23 cellular contexts compared by ENCODE assay signal in the genomic region with DNA sequence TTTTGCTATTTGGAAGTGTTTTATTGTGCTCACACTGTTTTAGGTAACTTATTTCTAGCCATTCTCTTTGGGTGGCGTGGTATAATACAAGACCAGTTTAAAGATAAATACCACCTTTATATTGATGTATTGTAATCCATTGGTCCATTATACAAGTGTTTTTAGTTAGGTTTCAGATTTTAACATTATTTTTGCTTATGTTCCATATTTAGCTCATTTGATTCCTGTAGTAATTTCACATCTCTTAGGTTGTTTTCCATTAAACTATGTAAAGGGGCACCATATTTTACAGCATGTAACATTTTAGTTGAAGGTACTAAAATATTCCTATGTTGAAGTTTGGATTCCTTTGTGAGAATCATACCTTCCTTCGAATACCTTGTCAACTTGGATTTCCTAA. TPM values are rescaled to one million over a fixed set of nuclear protein-coding genes. Genes with fewer than 3 reads are reported as not detected.
DNase-seq lines count a peak whose midpoint lies in the region; ATAC-seq, FAIRE-seq and TF ChIP-seq lines count a peak whose summit lies in the region.
"Had no signal": no experiment of that assay in that cellular context is flagged by ENCODE, and none has a peak within 500 bp of the region (broad histone marks: within the 10 kb centered on the region; RNA-seq: fewer than 3 reads in every experiment).

No MANE protein-coding gene starts in this region.

- H3K9me3 ChIP-seq in K562 (replicated peaks; ENCODE audit: control insufficient read depth, insufficient read depth, low read depth, low read length) (no peaks in the 10 kb centered on the region), pancreas (no peaks in the 10 kb centered on the region)
- H3K9me3 ChIP-seq: A549, Caco-2 had no signal

- H3K9me1 ChIP-seq in K562 (ENCODE audit: control insufficient read depth, insufficient read depth, low read length): no peaks in the 10 kb centered on the region

- no peak for TF ChIP-seq POLR2A in K562 (conservative IDR thresholded peaks at IDR 0.05)

- FAIRE-seq in K562 (lab: Jason Lieb, UNC): no peak
- FAIRE-seq in pancreas (lab: Jason Lieb, UNC): no peak
- FAIRE-seq: A549, G401.6, GM12891, GM19239 had no signal

- ATAC-seq in activated CD8-positive, alpha-beta T cell treated with anti-CD3 and anti-CD28 coated beads for 36 hours: no peak
- ATAC-seq in activated CD8-positive, alpha-beta T cell treated with anti-CD3 and anti-CD28 coated beads, Interleukin-2, amount 10 ng/mL, durations not matched to agents 7 days and 5 days: no peak
- ATAC-seq in activated T-cell treated with anti-CD3 and anti-CD28 coated beads, Interleukin-2, amount 50 U/mL, for 72 hours (replicated peaks in 1 of 2): no peak
- ATAC-seq in K562 (no peak), GM21737 (IDR thresholded peaks at IDR 0.05; ENCODE audit: unreplicated experiment) (no peak), pancreas (no peak)
- ATAC-seq in stimulated activated effector memory CD8-positive, alpha-beta T cell treated with anti-CD3 and anti-CD28 coated beads, Interleukin-12 subunit alpha, Interleukin-12 subunit beta, amount 100 ng/mL, for 72 hours: no peak
- ATAC-seq: A549; CD8-positive, alpha-beta T cell had no signal

- no TSS peak for BruUV-seq in K562 (replicated peaks; lab: Mats Ljungman, UMichigan)

- intact Hi-C loops in activated CD8-positive, alpha-beta T cell treated with anti-CD3 and anti-CD28 coated beads for 36 hours (cut with micrococcal nuclease): no loop called here
- intact Hi-C loops in K562 (cut with micrococcal nuclease): no loop called here
- intact Hi-C loops in pancreas (cut with DNase I): no loop called here

- peaks cover 3% of the 10 kb centered on the region; the same call in 1 of the 3 replicates for H3K79me2 ChIP-seq in K562 (ENCODE audit: control insufficient read depth, insufficient read depth, low read length)

- H3K4me3 ChIP-seq in K562 (no peak overlapping the region), pancreas (no peak overlapping the region)
- H3K4me3 ChIP-seq: A549; BLaER1 treated with 17β-estradiol and CSF1 and Interleukin-3, amounts not matched to agents 10 nM and 100 nM had no signal

- TF ChIP-seq RAD21 in K562 (CRISPR knock-in tag; conservative IDR thresholded peaks at IDR 0.05 in 1 of 2, IDR thresholded peaks at IDR 0.05 in 1 of 2): no peak

- H3K4me1 ChIP-seq in K562 (replicated peaks in 1 of 2; ENCODE audit: control insufficient read depth in 2 of 2, insufficient read depth in 2 of 2, low read length in 2 of 2): no peaks in the 10 kb centered on the region
- no peaks in the 10 kb centered on the region for H3K4me1 ChIP-seq in pancreas
- H3K4me1 ChIP-seq: A549; BLaER1 treated with 17β-estradiol and CSF1 and Interleukin-3, amounts not matched to agents 10 nM and 100 nM; Caco-2 had no signal

- 92% methylated on average over 2 of the region's 2 CpGs for WGBS in K562 (ENCODE audit: insufficient coverage, low coverage, missing lambda C conversion rate)
- 96 to 97% methylated on average over 2 of the region's 2 CpGs for WGBS in pancreas, 2 donors

- no peak for TF ChIP-seq EP300 in K562 (IDR thresholded peaks at IDR 0.05; ENCODE audit: low read length)

- H3K27me3 Mint-ChIP-seq in activated CD8-positive, alpha-beta T cell treated with anti-CD3 and anti-CD28 coated beads for 36 hours: no peaks in the 10 kb centered on the region
- H3K27me3 Mint-ChIP-seq in activated CD8-positive, alpha-beta T cell treated with anti-CD3 and anti-CD28 coated beads, Interleukin-2, amount 10 ng/mL, durations not matched to agents 7 days and 5 days (ENCODE audit: low read depth): no peaks in the 10 kb centered on the region
- H3K27me3 Mint-ChIP-seq in activated T-cell treated with anti-CD3 and anti-CD28 coated beads, Interleukin-2, amount 50 U/mL, for 72 hours (ENCODE audit: low read depth): no peaks in the 10 kb centered on the region
- H3K27me3 Mint-ChIP-seq: B cell; CD4-positive, alpha-beta T cell had no signal

- H3K36me3 ChIP-seq in K562 (ENCODE audit: control insufficient read depth, insufficient read depth, low read length) (peaks cover 76% of the 10 kb centered on the region; the same call in 2 of the 3 replicates), pancreas (peaks cover 0 to 6% (median 0%) of the 10 kb centered on the region in 3 donors)

- no peaks in the 10 kb centered on the region for H4K20me1 ChIP-seq in K562 (replicated peaks; ENCODE audit: control insufficient read depth, insufficient read depth, low read length)

- H3K4me2 ChIP-seq in K562 (ENCODE audit: insufficient read depth, low read length): no peak overlapping the region
- H3K4me2 ChIP-seq: A549; BLaER1 treated with 17β-estradiol and CSF1 and Interleukin-3, amounts not matched to agents 10 nM and 100 nM had no signal

- in situ Hi-C loops in K562 (cut with MboI): no loop called here

- H3K27ac Mint-ChIP-seq in activated CD8-positive, alpha-beta T cell treated with anti-CD3 and anti-CD28 coated beads for 36 hours: peak overlapping the region; percentile 26
- H3K27ac Mint-ChIP-seq in activated CD8-positive, alpha-beta T cell treated with anti-CD3 and anti-CD28 coated beads, Interleukin-2, amount 10 ng/mL, durations not matched to agents 7 days and 5 days: no peak overlapping the region
- H3K27ac Mint-ChIP-seq in activated T-cell treated with anti-CD3 and anti-CD28 coated beads, Interleukin-2, amount 50 U/mL, for 72 hours: peak overlapping the region; percentile 65
- peak overlapping the region; percentile 37 for H3K27ac Mint-ChIP-seq in stimulated activated effector memory CD8-positive, alpha-beta T cell treated with anti-CD3 and anti-CD28 coated beads, Interleukin-12 subunit alpha, Interleukin-12 subunit beta, amount 100 ng/mL, for 72 hours
- H3K27ac Mint-ChIP-seq: B cell; CD4-positive, alpha-beta T cell; CD8-positive, alpha-beta T cell had no signal

- no peak overlapping the region for H3K27ac ChIP-seq in K562 (ENCODE audit: extremely low read depth, low read depth, low read length)
- no peak overlapping the region for H3K27ac ChIP-seq in pancreas
- H3K27ac ChIP-seq: 22Rv1; A549; BLaER1 treated with 17β-estradiol and CSF1 and Interleukin-3, amounts not matched to agents 10 nM and 100 nM; C4-2B had no signal

- no peak overlapping the region for H3K9ac ChIP-seq in K562 (ENCODE audit: insufficient read depth in 1 of 2, low read depth in 2 of 2, low read length in 2 of 2)
- H3K9ac ChIP-seq: BLaER1 treated with 17β-estradiol and CSF1 and Interleukin-3, amounts not matched to agents 10 nM and 100 nM had no signal

- H3K4me3 Mint-ChIP-seq in activated CD8-positive, alpha-beta T cell treated with anti-CD3 and anti-CD28 coated beads for 36 hours: no peak overlapping the region
- H3K4me3 Mint-ChIP-seq in activated CD8-positive, alpha-beta T cell treated with anti-CD3 and anti-CD28 coated beads, Interleukin-2, amount 10 ng/mL, durations not matched to agents 7 days and 5 days: no peak overlapping the region
- H3K4me3 Mint-ChIP-seq in activated T-cell treated with anti-CD3 and anti-CD28 coated beads, Interleukin-2, amount 50 U/mL, for 72 hours: no peak overlapping the region
- H3K4me3 Mint-ChIP-seq in stimulated activated effector memory CD8-positive, alpha-beta T cell treated with anti-CD3 and anti-CD28 coated beads, Interleukin-12 subunit alpha, Interleukin-12 subunit beta, amount 100 ng/mL, for 72 hours: no peak overlapping the region
- H3K4me3 Mint-ChIP-seq: B cell; CD4-positive, alpha-beta T cell; CD8-positive, alpha-beta T cell had no signal

- H3K9me3 Mint-ChIP-seq in activated CD8-positive, alpha-beta T cell treated with anti-CD3 and anti-CD28 coated beads for 36 hours: no peaks in the 10 kb centered on the region
- no peaks in the 10 kb centered on the region for H3K9me3 Mint-ChIP-seq in activated CD8-positive, alpha-beta T cell treated with anti-CD3 and anti-CD28 coated beads, Interleukin-2, amount 10 ng/mL, durations not matched to agents 7 days and 5 days (ENCODE audit: insufficient read depth)
- no peaks in the 10 kb centered on the region for H3K9me3 Mint-ChIP-seq in activated T-cell treated with anti-CD3 and anti-CD28 coated beads, Interleukin-2, amount 50 U/mL, for 72 hours
- no peaks in the 10 kb centered on the region for H3K9me3 Mint-ChIP-seq in stimulated activated effector memory CD8-positive, alpha-beta T cell treated with anti-CD3 and anti-CD28 coated beads, Interleukin-12 subunit alpha, Interleukin-12 subunit beta, amount 100 ng/mL, for 72 hours
- H3K9me3 Mint-ChIP-seq: CD4-positive, alpha-beta T cell; CD8-positive, alpha-beta T cell had no signal

- H2AFZ ChIP-seq in K562 (ENCODE audit: low read depth, low read length): no peak overlapping the region

- no peak for DNase-seq in activated CD8-positive, alpha-beta T cell treated with anti-CD3 and anti-CD28 coated beads for 36 hours
- no peak for DNase-seq in activated CD8-positive, alpha-beta T cell treated with anti-CD3 and anti-CD28 coated beads, Interleukin-2, amount 10 ng/mL, durations not matched to agents 7 days and 5 days
- no peak for DNase-seq in activated T-cell treated with anti-CD3 and anti-CD28 coated beads, Interleukin-2, amount 50 U/mL, for 72 hours
- no peak for DNase-seq in activated T-cell treated with anti-CD3 and anti-CD28 coated beads, Interleukin-2, amount 50 U/mL, for 48 hours
- no peak for DNase-seq in K562 (ENCODE audit: extremely low read depth in 1 of 4, low spot score in 3 of 4)
- no peak for DNase-seq in stimulated activated effector memory CD8-positive, alpha-beta T cell treated with anti-CD3 and anti-CD28 coated beads, Interleukin-12 subunit alpha, Interleukin-12 subunit beta, amount 100 ng/mL, for 72 hours (ENCODE audit: low spot score in 2 of 2)
- DNase-seq in pancreas: no peak
- DNase-seq: AML-193; Caco-2; Calu3; CD4-positive, alpha-beta T cell; CD8-positive, alpha-beta T cell; DMS79 treated with DMSO at 0.1 percent for 48 hours; GF-D8 had no signal

- no peak for TF ChIP-seq CTCF in activated CD8-positive, alpha-beta T cell treated with anti-CD3 and anti-CD28 coated beads for 36 hours (IDR thresholded peaks at IDR 0.05)
- no peak for TF ChIP-seq CTCF in K562 (IDR thresholded peaks at IDR 0.05 in 2 of 3, conservative IDR thresholded peaks at IDR 0.05 in 1 of 3; ENCODE audit: insufficient read depth in 2 of 3, low read depth in 1 of 3, low read length in 3 of 3)
- TF ChIP-seq CTCF in pancreas (IDR thresholded peaks at IDR 0.05): no peak

- peaks cover 62% of the 10 kb centered on the region for H3K36me3 Mint-ChIP-seq in activated CD8-positive, alpha-beta T cell treated with anti-CD3 and anti-CD28 coated beads for 36 hours (ENCODE audit: low read depth)
- H3K36me3 Mint-ChIP-seq in activated CD8-positive, alpha-beta T cell treated with anti-CD3 and anti-CD28 coated beads, Interleukin-2, amount 10 ng/mL, durations not matched to agents 7 days and 5 days (ENCODE audit: low read depth): peaks cover 45% of the 10 kb centered on the region
- H3K36me3 Mint-ChIP-seq in activated T-cell treated with anti-CD3 and anti-CD28 coated beads, Interleukin-2, amount 50 U/mL, for 72 hours (ENCODE audit: insufficient read depth in 2 of 2): peaks cover 13 to 37% of the 10 kb centered on the region in 2 donors
- H3K36me3 Mint-ChIP-seq in stimulated activated effector memory CD8-positive, alpha-beta T cell treated with anti-CD3 and anti-CD28 coated beads, Interleukin-12 subunit alpha, Interleukin-12 subunit beta, amount 100 ng/mL, for 72 hours: no peaks in the 10 kb centered on the region

- CTCF ChIA-PET in activated CD8-positive, alpha-beta T cell treated with anti-CD3 and anti-CD28 coated beads for 36 hours (lab: Charles Lee): no interaction called here
- CTCF ChIA-PET in activated CD8-positive, alpha-beta T cell treated with anti-CD3 and anti-CD28 coated beads, Interleukin-2, amount 10 ng/mL, durations not matched to agents 7 days and 5 days (lab: Charles Lee): interaction anchor here (1.7 kb wide), 1 partner anchor 11 kb away, joined by 6 read pairs; no protein-coding TSS in a partner anchor
- CTCF ChIA-PET in K562 (lab: Yijun Ruan, JAX; ENCODE audit: low intra/inter-chr PET ratio): no interaction called here

- POLR2A ChIA-PET in activated CD8-positive, alpha-beta T cell treated with anti-CD3 and anti-CD28 coated beads for 36 hours (lab: Charles Lee): interaction anchor here (0.7 to 1.6 kb wide), 2 partner anchors 11 to 223 kb away, joined by 3 to 4 read pairs; no protein-coding TSS in a partner anchor
- POLR2A ChIA-PET in activated CD8-positive, alpha-beta T cell treated with anti-CD3 and anti-CD28 coated beads, Interleukin-2, amount 10 ng/mL, durations not matched to agents 7 days and 5 days (lab: Charles Lee): no interaction called here
- POLR2A ChIA-PET in K562 (lab: Yijun Ruan, JAX): interaction anchor here (1.0 kb wide), 2 partner anchors 14 to 18 kb away, joined by 5 to 6 read pairs; no protein-coding TSS in a partner anchor

- H3K27me3 ChIP-seq in K562 (ENCODE audit: control insufficient read depth in 2 of 2, insufficient read depth in 2 of 2, low read length in 2 of 2): no peaks in the 10 kb centered on the region
- no peaks in the 10 kb centered on the region for H3K27me3 ChIP-seq in pancreas
- H3K27me3 ChIP-seq: BLaER1 treated with 17β-estradiol and CSF1 and Interleukin-3, amounts not matched to agents 10 nM and 100 nM had no signal

- peaks cover 33% of the 10 kb centered on the region for H3K4me1 Mint-ChIP-seq in activated CD8-positive, alpha-beta T cell treated with anti-CD3 and anti-CD28 coated beads for 36 hours (ENCODE audit: low read depth)
- no peaks in the 10 kb centered on the region for H3K4me1 Mint-ChIP-seq in activated CD8-positive, alpha-beta T cell treated with anti-CD3 and anti-CD28 coated beads, Interleukin-2, amount 10 ng/mL, durations not matched to agents 7 days and 5 days (ENCODE audit: low read depth)
- peaks cover 38% of the 10 kb centered on the region for H3K4me1 Mint-ChIP-seq in activated T-cell treated with anti-CD3 and anti-CD28 coated beads, Interleukin-2, amount 50 U/mL, for 72 hours (ENCODE audit: low read depth)
- H3K4me1 Mint-ChIP-seq in stimulated activated effector memory CD8-positive, alpha-beta T cell treated with anti-CD3 and anti-CD28 coated beads, Interleukin-12 subunit alpha, Interleukin-12 subunit beta, amount 100 ng/mL, for 72 hours: peaks cover 25% of the 10 kb centered on the region
- H3K4me1 Mint-ChIP-seq: B cell had no signal

RNA-seq across cellular contexts. Expression of gene EED, which starts 20.1 kb away (rescaled TPM):
- 100 to 1,000 TPM; 114 to 117 TPM for total RNA-seq in activated CD8-positive, alpha-beta T cell treated with anti-CD3 and anti-CD28 coated beads for 36 hours
- total RNA-seq in activated CD8-positive, alpha-beta T cell treated with anti-CD3 and anti-CD28 coated beads, Interleukin-2, amount 10 ng/mL, durations not matched to agents 7 days and 5 days: 10 to 100 TPM; 44.8 to 48.3 TPM
- 10 to 100 TPM; 57.2 to 73.2 TPM for total RNA-seq in activated T-cell treated with anti-CD3 and anti-CD28 coated beads, Interleukin-2, amount 50 U/mL, for 72 hours
- 50.8 and 171 TPM in 2 replicates for total RNA-seq in K562 (2011; cell fraction: chromatin; rRNA removed; ENCODE audit: low replicate concordance)
- 21.7 and 26.6 TPM in 2 replicates for total RNA-seq in K562 (2011; cell fraction: nucleolus; rRNA removed)
- 72.6 and 106 TPM in 2 replicates for total RNA-seq in K562 (2011; cell fraction: nucleoplasm; rRNA removed)
- total RNA-seq in K562 (2014; rRNA removed) (33.0 and 34.4 TPM in 2 replicates), K562 (2014; rRNA removed; fragmentation: Illumina TruSeq; extraction: Trizol) (57.1 and 62.6 TPM in 2 replicates), K562 (2015; rRNA removed; fragmentation: Illumina TruSeq; extraction: Trizol) (51.5 and 55.1 TPM in 2 replicates), K562 (2021) (47.4 and 47.8 TPM in 2 replicates), pancreas (10 to 100 TPM in 1 of 6 donors, 1 to 10 TPM in 5; 5.1 to 12.0 (median 8.3) TPM)
- polyA plus RNA-seq in K562 (2011; rRNA removed) (61.6 and 99.5 TPM in 2 replicates), K562 (2014; fragmentation: Illumina TruSeq; extraction: Trizol) (41.9 and 43.1 TPM in 2 replicates), K562 (2014; fragmentation: Nextera tagmentation; extraction: Ambion mirVana) (100 to 1,000 TPM; 108 to 110 TPM), K562 (2014; rRNA removed) (47.3 and 48.0 TPM in 2 replicates), pancreas (10 to 100 TPM; 11.5 to 14.0 TPM)
- 16.1 and 24.9 TPM in 2 replicates for polyA plus RNA-seq in K562 (2011; cell fraction: cytosol; rRNA removed)
- polyA plus RNA-seq in K562 (2011; cell fraction: nucleus; rRNA removed): 39.1 and 51.7 TPM in 2 replicates
- polyA plus RNA-seq in K562 (2012): 32.5 and 74.9 TPM in 2 replicates
- 67.8 and 85.7 TPM in 2 replicates for polyA minus RNA-seq in K562 (2011; rRNA and poly(A)+ RNA removed)
- 20.5 and 31.8 TPM in 2 replicates for polyA minus RNA-seq in K562 (2011; cell fraction: cytosol; rRNA and poly(A)+ RNA removed)
- polyA minus RNA-seq in K562 (2011; cell fraction: nucleus; rRNA and poly(A)+ RNA removed): 45.6 and 53.3 TPM in 2 replicates

RNA-seq across cellular contexts. Expression of gene HIKESHI, which starts 37.4 kb away (rescaled TPM):
- total RNA-seq in activated CD8-positive, alpha-beta T cell treated with anti-CD3 and anti-CD28 coated beads for 36 hours: 10 to 100 TPM; 59.6 to 60.5 TPM
- total RNA-seq in activated CD8-positive, alpha-beta T cell treated with anti-CD3 and anti-CD28 coated beads, Interleukin-2, amount 10 ng/mL, durations not matched to agents 7 days and 5 days: 10 to 100 TPM; 45.3 to 49.9 TPM
- 10 to 100 TPM; 63.8 to 64.0 TPM for total RNA-seq in activated T-cell treated with anti-CD3 and anti-CD28 coated beads, Interleukin-2, amount 50 U/mL, for 72 hours
- 35.6 and 59.4 TPM in 2 replicates for total RNA-seq in K562 (2011; cell fraction: chromatin; rRNA removed; ENCODE audit: low replicate concordance)
- 24.7 and 28.0 TPM in 2 replicates for total RNA-seq in K562 (2011; cell fraction: nucleolus; rRNA removed)
- total RNA-seq in K562 (2011; cell fraction: nucleoplasm; rRNA removed): 38.5 and 43.4 TPM in 2 replicates
- total RNA-seq in K562 (2014; rRNA removed) (33.2 and 41.6 TPM in 2 replicates), K562 (2014; rRNA removed; fragmentation: Illumina TruSeq; extraction: Trizol) (56.9 and 62.7 TPM in 2 replicates), K562 (2015; rRNA removed; fragmentation: Illumina TruSeq; extraction: Trizol) (50.6 and 58.5 TPM in 2 replicates), K562 (2021) (44.5 and 50.3 TPM in 2 replicates), pancreas (10 to 100 TPM in 4 of 6 donors, 1 to 10 TPM in 2; 7.8 to 14.4 (median 10.5) TPM)
- polyA plus RNA-seq in K562 (2011; rRNA removed) (151 and 179 TPM in 2 replicates), K562 (2014; fragmentation: Illumina TruSeq; extraction: Trizol) (54.2 and 55.5 TPM in 2 replicates), K562 (2014; fragmentation: Nextera tagmentation; extraction: Ambion mirVana) (100 to 1,000 TPM; 183 to 196 TPM), K562 (2014; rRNA removed) (55.0 and 66.1 TPM in 2 replicates), pancreas (10 to 100 TPM; 13.2 to 22.5 TPM)
- 66.9 and 70.7 TPM in 2 replicates for polyA plus RNA-seq in K562 (2011; cell fraction: cytosol; rRNA removed)
- 126 and 221 TPM in 2 replicates for polyA plus RNA-seq in K562 (2011; cell fraction: nucleus; rRNA removed)
- 55.3 and 62.5 TPM in 2 replicates for polyA plus RNA-seq in K562 (2012)
- 58.4 and 60.5 TPM in 2 replicates for polyA minus RNA-seq in K562 (2011; rRNA and poly(A)+ RNA removed)
- polyA minus RNA-seq in K562 (2011; cell fraction: cytosol; rRNA and poly(A)+ RNA removed): 18.7 and 21.0 TPM in 2 replicates
- polyA minus RNA-seq in K562 (2011; cell fraction: nucleus; rRNA and poly(A)+ RNA removed): 15.2 and 25.2 TPM in 2 replicates
